Comparison of ENCODE assay signal across 9 cellular contexts in the genomic region with DNA sequence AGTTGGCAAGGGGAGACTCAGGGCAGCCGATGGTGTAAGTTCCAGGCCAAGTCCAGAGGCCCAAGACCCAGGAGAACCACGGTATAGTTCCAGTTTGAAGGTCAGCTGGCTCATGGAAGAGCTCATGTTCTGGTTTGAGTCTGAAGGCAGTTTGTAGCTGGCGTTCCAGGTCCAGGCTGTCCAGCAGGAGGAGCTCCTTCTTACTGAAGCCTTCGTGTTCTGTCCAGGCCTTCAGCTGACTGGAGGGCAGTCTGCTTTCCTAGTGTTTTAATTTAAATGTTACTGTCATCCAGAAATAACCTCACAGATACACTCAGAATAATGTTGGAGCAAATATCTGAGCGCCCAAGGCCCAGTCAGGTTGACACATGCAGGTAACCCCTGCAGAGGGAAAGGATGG. TPM values are rescaled to one million over a fixed set of nuclear protein-coding genes. Genes with fewer than 3 reads are reported as not detected.
A peak's percentile ranks its signal among the peaks of the same experiment; 100 is the strongest.
DNase-seq lines count a peak whose midpoint lies in the region; ATAC-seq, FAIRE-seq and TF ChIP-seq lines count a peak whose summit lies in the region.
"Had no signal": no experiment of that assay in that cellular context is flagged by ENCODE, and none has a peak within 500 bp of the region (broad histone marks: within the 10 kb centered on the region; RNA-seq: fewer than 3 reads in every experiment).

No MANE protein-coding gene starts in this region.

- H3K4me3 ChIP-seq in ascending aorta, result peak overlapping the region in 1 of 2 donors; percentile 8
- peak overlapping the region in 2 of 3 experiments; percentile 6 to 50 for H3K4me3 ChIP-seq in keratinocyte (ENCODE audit: control insufficient read depth in 2 of 3, extremely low read depth in 1 of 3, insufficient read depth in 2 of 3, low read depth in 1 of 3, low read length in 3 of 3)
- H3K4me3 ChIP-seq in vagina, result no peak overlapping the region
- H3K4me3 ChIP-seq: GM12878 had no signal

- no peak for DNase-seq in activated naive CD8-positive, alpha-beta T cell treated with anti-CD3 and anti-CD28 coated beads, Interleukin-2, amount 50 U/mL, for 24 hours
- peak in 1 of 2 donors; percentile 77 for DNase-seq in ascending aorta (ENCODE audit: low spot score in 2 of 2)
- no peak for DNase-seq in keratinocyte (ENCODE audit: low read depth, low spot score)
- DNase-seq in vagina (ENCODE audit: extremely low spot score in 2 of 2), result no peak
- no peak for DNase-seq in ureter (ENCODE audit: low spot score)

- peak overlapping the region; percentile 81 for H3K4me2 ChIP-seq in keratinocyte (ENCODE audit: control insufficient read depth, extremely low read depth, insufficient read depth, low read depth, low read length)

- no peak for TF ChIP-seq POLR2A in vagina (IDR thresholded peaks at IDR 0.05)

- peak overlapping the region; percentile 88 for H3K9ac ChIP-seq in keratinocyte (ENCODE audit: control insufficient read depth, extremely low read depth, insufficient read depth, low read length)

- no peaks in the 10 kb centered on the region for H3K9me3 Mint-ChIP-seq in activated naive CD8-positive, alpha-beta T cell (ENCODE audit: low read depth)
- H3K9me3 Mint-ChIP-seq in activated naive CD8-positive, alpha-beta T cell treated with anti-CD3 and anti-CD28 coated beads, Interleukin-2, amount 50 U/mL, for 24 hours, result no peaks in the 10 kb centered on the region

- no peaks in the 10 kb centered on the region for H3K27me3 Mint-ChIP-seq in activated naive CD8-positive, alpha-beta T cell
- no peaks in the 10 kb centered on the region for H3K27me3 Mint-ChIP-seq in activated naive CD8-positive, alpha-beta T cell treated with anti-CD3 and anti-CD28 coated beads, Interleukin-2, amount 50 U/mL, for 24 hours

- peak; percentile 94 for FAIRE-seq in keratinocyte (lab: Jason Lieb, UNC)
- FAIRE-seq: GM12878 had no signal

- no peak for ATAC-seq in activated naive CD8-positive, alpha-beta T cell treated with anti-CD3 and anti-CD28 coated beads, Interleukin-2, amount 50 U/mL, for 24 hours
- no peak for ATAC-seq in GM19328 (IDR thresholded peaks at IDR 0.05; ENCODE audit: unreplicated experiment)
- no peak for ATAC-seq in GM21447 (IDR thresholded peaks at IDR 0.05; ENCODE audit: unreplicated experiment)
- ATAC-seq: GM12878 had no signal

- dilution Hi-C loops in keratinocyte (cut with MboI; ENCODE audit: extremely low pct_ligation_motif_present, low sequenced_read_pairs), result no loop called here

- H3K4me1 Mint-ChIP-seq in activated naive CD8-positive, alpha-beta T cell (ENCODE audit: low read depth), result peaks cover 33% of the 10 kb centered on the region
- H3K4me1 Mint-ChIP-seq in activated naive CD8-positive, alpha-beta T cell treated with anti-CD3 and anti-CD28 coated beads, Interleukin-2, amount 50 U/mL, for 24 hours, result peaks cover 36% of the 10 kb centered on the region

- H3K79me2 ChIP-seq in keratinocyte (ENCODE audit: control insufficient read depth, insufficient read depth, low read length), result peaks cover 47% of the 10 kb centered on the region

- no peaks in the 10 kb centered on the region for H3K9me1 ChIP-seq in keratinocyte (ENCODE audit: control insufficient read depth, extremely low read depth, insufficient read depth, low read length)

- no peak overlapping the region for H3K4me3 Mint-ChIP-seq in activated naive CD8-positive, alpha-beta T cell
- no peak overlapping the region for H3K4me3 Mint-ChIP-seq in activated naive CD8-positive, alpha-beta T cell treated with anti-CD3 and anti-CD28 coated beads, Interleukin-2, amount 50 U/mL, for 24 hours

- H3K9me3 ChIP-seq in ascending aorta (no peaks in the 10 kb centered on the region), keratinocyte (ENCODE audit: control insufficient read depth, low read depth, low read length) (no peaks in the 10 kb centered on the region), vagina (no peaks in the 10 kb centered on the region)

- peak; percentile 19 to 61 (median 49) for TF ChIP-seq CTCF in ascending aorta (IDR thresholded peaks at IDR 0.05)
- TF ChIP-seq CTCF in keratinocyte (optimal IDR thresholded peaks at IDR 0.05 in 1 of 3, IDR thresholded peaks at IDR 0.05 in 1 of 3, conservative IDR thresholded peaks at IDR 0.05 in 1 of 3; ENCODE audit: extremely low read depth in 1 of 3, insufficient read depth in 2 of 3, low read length in 3 of 3), result peak in 2 of 3 experiments; percentile 65 to 79
- peak in 1 of 3 experiments; percentile 47 for TF ChIP-seq CTCF in vagina (IDR thresholded peaks at IDR 0.05)

- peaks cover 15 to 20% of the 10 kb centered on the region in 2 donors for H3K36me3 ChIP-seq in ascending aorta
- H3K36me3 ChIP-seq in keratinocyte (ENCODE audit: control insufficient read depth in 2 of 2, extremely low read depth in 1 of 2, insufficient read depth in 2 of 2, low read length in 2 of 2), result peaks cover 12 to 21% of the 10 kb centered on the region in 2 experiments
- H3K36me3 ChIP-seq in vagina, result peaks cover 0 to 15% of the 10 kb centered on the region in 2 donors

- intact Hi-C loops in ascending aorta (cut with DNase I), result loop anchor here (1.0 kb wide), 1 partner anchor 31 kb away; no protein-coding TSS in a partner anchor
- intact Hi-C loops in vagina (cut with DNase I), result no loop called here

- no peaks in the 10 kb centered on the region for H3K27me3 ChIP-seq in ascending aorta
- no peaks in the 10 kb centered on the region for H3K27me3 ChIP-seq in keratinocyte (ENCODE audit: control insufficient read depth, extremely low read depth, insufficient read depth, low read length)
- no peaks in the 10 kb centered on the region for H3K27me3 ChIP-seq in vagina

- peaks cover 10% of the 10 kb centered on the region for H3K36me3 Mint-ChIP-seq in activated naive CD8-positive, alpha-beta T cell
- H3K36me3 Mint-ChIP-seq in activated naive CD8-positive, alpha-beta T cell treated with anti-CD3 and anti-CD28 coated beads, Interleukin-2, amount 50 U/mL, for 24 hours (ENCODE audit: low read depth), result peaks cover 18% of the 10 kb centered on the region

- peaks cover 15 to 58% of the 10 kb centered on the region in 2 donors for H3K4me1 ChIP-seq in ascending aorta
- H3K4me1 ChIP-seq in keratinocyte (ENCODE audit: control insufficient read depth, extremely low read depth, insufficient read depth, low read length), result peaks cover 54% of the 10 kb centered on the region
- H3K4me1 ChIP-seq in vagina, result peaks cover 62% of the 10 kb centered on the region

- H3K27ac Mint-ChIP-seq in activated naive CD8-positive, alpha-beta T cell, result peak overlapping the region; percentile 46
- H3K27ac Mint-ChIP-seq in activated naive CD8-positive, alpha-beta T cell treated with anti-CD3 and anti-CD28 coated beads, Interleukin-2, amount 50 U/mL, for 24 hours, result no peak overlapping the region

- no peak overlapping the region for H2AFZ ChIP-seq in keratinocyte (ENCODE audit: control insufficient read depth, low read length)

- H3K27ac ChIP-seq in ascending aorta (peak overlapping the region; percentile 89 to 93), keratinocyte (ENCODE audit: control insufficient read depth, insufficient read depth, low read length) (peak overlapping the region; percentile 100), vagina (peak overlapping the region; percentile 95)

- H4K20me1 ChIP-seq in keratinocyte (ENCODE audit: control insufficient read depth, extremely low read depth, insufficient read depth, low read length), result no peaks in the 10 kb centered on the region

RNA-seq across cellular contexts. Expression of gene SUN1, which starts 4.2 kb away (rescaled TPM):
- total RNA-seq in ascending aorta, result 186 TPM
- 164 to 176 TPM (median 166 TPM) in 3 replicates for polyA plus RNA-seq in keratinocyte
- polyA plus RNA-seq in keratinocyte (2011; ENCODE audit: low read depth), result 137 TPM
- 31.1 and 40.2 TPM in 2 replicates for polyA plus RNA-seq in keratinocyte (2011; cell fraction: cytosol; rRNA removed)
- polyA plus RNA-seq in keratinocyte (2011; cell fraction: nucleus; rRNA removed), result 411 and 514 TPM in 2 replicates
- 103 and 107 TPM in 2 replicates for polyA plus RNA-seq in keratinocyte (2012; ENCODE audit: low replicate concordance)
- 141 to 263 TPM (median 162 TPM) in 3 replicates for polyA minus RNA-seq in keratinocyte
- polyA minus RNA-seq in keratinocyte (2011; cell fraction: cytosol; rRNA and poly(A)+ RNA removed), result 93.2 TPM
- 326 and 435 TPM in 2 replicates for polyA minus RNA-seq in keratinocyte (2011; cell fraction: nucleus; rRNA and poly(A)+ RNA removed)
- total RNA-seq in vagina, result 170 TPM
- 137 TPM for total RNA-seq in ureter

RNA-seq across cellular contexts. Expression of gene GET4, which starts 39.9 kb away (rescaled TPM):
- total RNA-seq in ascending aorta (4.2 TPM), vagina (35.8 TPM), ureter (43.4 TPM)
- polyA plus RNA-seq in keratinocyte, result 21.1 to 32.0 TPM (median 22.9 TPM) in 3 replicates
- polyA plus RNA-seq in keratinocyte (2011; ENCODE audit: low read depth), result 40.4 TPM
- polyA plus RNA-seq in keratinocyte (2011; cell fraction: cytosol; rRNA removed), result 14.0 and 26.1 TPM in 2 replicates
- polyA plus RNA-seq in keratinocyte (2011; cell fraction: nucleus; rRNA removed), result 50.3 and 70.5 TPM in 2 replicates
- 26.7 and 47.3 TPM in 2 replicates for polyA plus RNA-seq in keratinocyte (2012; ENCODE audit: low replicate concordance)
- 9.3 to 11.1 TPM (median 10.1 TPM) in 3 replicates for polyA minus RNA-seq in keratinocyte
- 33.4 TPM for polyA minus RNA-seq in keratinocyte (2011; cell fraction: cytosol; rRNA and poly(A)+ RNA removed)
- polyA minus RNA-seq in keratinocyte (2011; cell fraction: nucleus; rRNA and poly(A)+ RNA removed), result 10.4 and 14.1 TPM in 2 replicates

Comparison
In these comparisons a context has a peak if more than half of its experiments do, and no peak if none do; other contexts are left out.
1. H3K4me3 ChIP-seq: peak in keratinocyte (2 of 3); none in vagina (0 of 2).
2. Peak in every context shown above with its lines, with median percentiles within 50 percentile points of each other: H3K27ac ChIP-seq.